Comparison of ENCODE assay signal across 11 cellular contexts in the genomic region with DNA sequence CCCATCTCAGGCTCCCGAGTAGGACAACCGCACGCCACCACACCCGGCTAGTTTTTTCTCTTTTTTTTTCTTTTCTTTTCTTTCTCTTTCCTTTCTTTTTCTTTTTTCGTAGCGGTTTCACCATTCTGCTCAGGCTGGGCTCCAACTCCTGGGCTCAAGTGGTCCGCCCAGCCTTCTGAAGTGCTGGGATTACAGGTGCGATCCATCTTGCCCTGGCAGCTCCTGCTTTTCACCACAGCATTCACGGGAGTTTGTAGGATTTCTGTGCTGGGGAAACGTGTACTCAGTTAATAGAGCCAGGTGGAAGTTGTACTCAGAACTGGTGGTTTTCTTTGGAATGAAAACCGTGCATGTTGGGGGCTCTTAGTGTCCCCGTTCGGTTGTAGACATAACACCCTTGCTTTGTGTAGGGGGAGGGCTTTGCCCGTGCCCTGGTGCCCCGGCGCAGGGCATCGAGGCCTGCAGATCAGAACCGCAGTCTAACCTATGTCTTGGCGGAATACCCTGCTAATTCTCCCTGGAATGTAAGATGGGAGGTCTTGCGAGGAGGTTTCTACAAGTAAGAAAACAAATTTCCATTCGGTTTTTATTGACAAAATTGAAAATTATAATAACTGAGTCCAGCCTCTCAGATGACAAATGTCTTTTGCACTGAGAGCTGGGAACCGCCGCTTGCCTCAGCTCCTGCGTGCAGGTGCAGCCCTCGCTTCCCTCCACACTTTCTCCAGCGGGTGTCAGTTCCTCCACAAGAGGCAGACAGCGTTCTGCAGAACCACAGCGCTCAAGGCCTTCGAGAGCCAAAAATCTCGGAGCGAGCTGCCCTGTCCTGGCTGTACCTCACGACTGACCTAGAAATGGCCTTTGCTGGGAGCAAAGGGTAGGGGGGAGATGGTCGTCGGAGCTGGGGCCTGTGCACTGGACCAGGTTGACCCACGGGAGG. TPM values are rescaled to one million over a fixed set of nuclear protein-coding genes. Genes with fewer than 3 reads are reported as not detected.
DNase-seq lines count a peak whose midpoint lies in the region; ATAC-seq and TF ChIP-seq lines count a peak whose summit lies in the region.
"Not testable (repeated sequence)": the region's sequence is repeated elsewhere in the genome, so short reads cannot be mapped to it uniquely, and the experiment has no call there.
"Had no signal": no experiment of that assay in that cellular context is flagged by ENCODE, and none has a peak within 500 bp of the region (broad histone marks: within the 10 kb centered on the region; RNA-seq: fewer than 3 reads in every experiment).

No MANE protein-coding gene starts in this region.

- not testable (repeated sequence) for H3K27me3 Mint-ChIP-seq in GM23338 (ENCODE audit: insufficient read depth, low read depth, poor library complexity); T-cell; naive B cell; stimulated activated naive CD8-positive, alpha-beta T cell treated with anti-CD3 and anti-CD28 coated beads, Interleukin-15, amount 100 ng/mL, for 72 hours

- not testable (repeated sequence) for H3F3A ChIP-seq in GM23338 (replicated peaks; ENCODE audit: low read depth)

- H3K9me3 Mint-ChIP-seq in GM23338; T-cell; naive B cell; stimulated activated naive CD8-positive, alpha-beta T cell treated with anti-CD3 and anti-CD28 coated beads, Interleukin-15, amount 100 ng/mL, for 72 hours: not testable (repeated sequence)

- not testable (repeated sequence) for H3K4me1 ChIP-seq in GM23338 (ENCODE audit: insufficient read depth)

- TF ChIP-seq CTCF in GM23338 (conservative IDR thresholded peaks at IDR 0.05; ENCODE audit: low read depth in 2 of 2): not testable (repeated sequence)

- H3K4me3 Mint-ChIP-seq in GM23338 (peak overlapping the region; percentile 72), T-cell (peak overlapping the region; percentile 89 to 100 (median 99)), naive B cell (peak overlapping the region; percentile 72 to 95 (median 90))
- H3K4me3 Mint-ChIP-seq in stimulated activated naive CD8-positive, alpha-beta T cell treated with anti-CD3 and anti-CD28 coated beads, Interleukin-15, amount 100 ng/mL, for 72 hours: peak overlapping the region; percentile 81

- peak overlapping the region; percentile 70; the same call in 1 of the 2 replicates for H3K27ac ChIP-seq in GM23338 (ENCODE audit: low read depth)

- not testable (repeated sequence) for H3K4me1 Mint-ChIP-seq in GM23338
- H3K4me1 Mint-ChIP-seq in T-cell (peaks cover 1 to 12% (median 5%) of the 10 kb centered on the region in 3 donors), naive B cell (peaks cover 4 to 10% (median 5%) of the 10 kb centered on the region in 3 donors)
- H3K4me1 Mint-ChIP-seq in stimulated activated naive CD8-positive, alpha-beta T cell treated with anti-CD3 and anti-CD28 coated beads, Interleukin-15, amount 100 ng/mL, for 72 hours: peaks cover 14% of the 10 kb centered on the region

- H3K9me2 ChIP-seq in GM23338 (ENCODE audit: insufficient read depth): not testable (repeated sequence)

- H3K27ac Mint-ChIP-seq in GM23338: peak overlapping the region; percentile 100
- H3K27ac Mint-ChIP-seq in T-cell: peak overlapping the region; percentile 98 to 99
- peak overlapping the region; percentile 98 to 99 (median 99) for H3K27ac Mint-ChIP-seq in naive B cell
- H3K27ac Mint-ChIP-seq in stimulated activated naive CD8-positive, alpha-beta T cell treated with anti-CD3 and anti-CD28 coated beads, Interleukin-15, amount 100 ng/mL, for 72 hours: peak overlapping the region; percentile 98 to 100

- not testable (repeated sequence) for H3K79me2 ChIP-seq in GM23338 (replicated peaks; ENCODE audit: insufficient read depth)

- H3K4me3 ChIP-seq in GM23338: peak overlapping the region; percentile 41

- peak overlapping the region; percentile 71; the same call in 1 of the 2 replicates for H3K4me2 ChIP-seq in GM23338

- H3K36me3 Mint-ChIP-seq in GM23338 (ENCODE audit: low read depth); T-cell; naive B cell: not testable (repeated sequence)

- H3K27me3 ChIP-seq in GM23338 (ENCODE audit: insufficient read depth): not testable (repeated sequence)

- not testable (repeated sequence) for H3K36me3 ChIP-seq in GM23338 (ENCODE audit: insufficient read depth)

- CTCF ChIA-PET in T-cell (lab: Charles Lee): not testable (repeated sequence)

- POLR2A ChIA-PET in T-cell (lab: Charles Lee): interaction anchor here in 1 of 2 donors (0.6 kb wide), 2 partner anchors 135 to 189 kb away, joined by 3 read pairs; no protein-coding TSS in a partner anchor

- not testable (repeated sequence) for H2AFZ ChIP-seq in GM23338

- not testable (repeated sequence) for DNase-seq in GM23338 (ENCODE audit: low spot score); naive B cell
- peak in 4 of 34 experiments; percentile 3 to 25 (median 20) for DNase-seq in T-cell
- peak; percentile 15 for DNase-seq in activated naive CD4-positive, alpha-beta T cell treated with Interleukin-2 at 50 U/mL for 16 hours
- DNase-seq in stimulated activated naive CD8-positive, alpha-beta T cell treated with anti-CD3 and anti-CD28 coated beads, Interleukin-15, amount 100 ng/mL, for 72 hours: peak; percentile 29 to 51

- H4K20me1 ChIP-seq in GM23338 (replicated peaks; ENCODE audit: insufficient read depth): not testable (repeated sequence)

- ATAC-seq in GM18498 (IDR thresholded peaks at IDR 0.05; ENCODE audit: unreplicated experiment) (peak; percentile 3), GM23338 (peak; percentile 6), HG03457 (IDR thresholded peaks at IDR 0.05; ENCODE audit: unreplicated experiment) (peak; percentile 22), T-cell (replicated peaks in 1 of 4) (peak; percentile 24 to 59 (median 56)), esophagus mucosa (peak; percentile 28)
- ATAC-seq in naive B cell (ENCODE audit: low read depth in 2 of 2): not testable (repeated sequence)
- ATAC-seq in stimulated activated naive CD8-positive, alpha-beta T cell treated with anti-CD3 and anti-CD28 coated beads, Interleukin-15, amount 100 ng/mL, for 72 hours: peak; percentile 19

RNA-seq across cellular contexts. Expression of a gene that starts 40.4 kb away (rescaled TPM):
- total RNA-seq in GM23338 (2014; rRNA removed; shearing (Covaris generic)): not detected in 2 replicates
- 0.07 TPM in 1 of 2 replicates, not detected in the other for polyA plus RNA-seq in GM23338 (2016; fragmentation: Nextera tagmentation; extraction: Ambion mirVana)
- 1 to 10 TPM in 3 of 5 donors, under 1 TPM in 2; 0.40 to 2.1 (median 2.0) TPM for total RNA-seq in T-cell
- not detected for total RNA-seq in esophagus mucosa
- under 1 TPM in 2 of 6 donors, not detected in 4; 0.07 to 0.08 TPM for polyA plus RNA-seq in naive B cell (ENCODE audit: low read depth in 6 of 6)
- total RNA-seq: colonic mucosa, SJSA1 had no signal
- polyA plus RNA-seq: neural cell had no signal
